Comparison of ENCODE assay signal across 9 cellular contexts in genomic region chr14:35287481-35288013, GRCh38. TPM values are rescaled to one million over a fixed set of nuclear protein-coding genes. Genes with fewer than 3 reads are reported as not detected.
DNase-seq lines count a peak whose midpoint lies in the region; ATAC-seq and TF ChIP-seq lines count a peak whose summit lies in the region.
"Had no signal": no experiment of that assay in that cellular context is flagged by ENCODE, and none has a peak within 500 bp of the region (broad histone marks: within the 10 kb centered on the region; RNA-seq: fewer than 3 reads in every experiment).

No MANE protein-coding gene starts in this region.

- H3K27me3 Mint-ChIP-seq in activated T-cell treated with anti-CD3 and anti-CD28 coated beads, Interleukin-2, amount 50 U/mL, for 72 hours (ENCODE audit: low read depth) = no peaks in the 10 kb centered on the region

- no peak for TF ChIP-seq CTCF in RWPE1 (conservative IDR thresholded peaks at IDR 0.05; ENCODE audit: low read depth)

- H3K9me3 Mint-ChIP-seq in activated T-cell treated with anti-CD3 and anti-CD28 coated beads, Interleukin-2, amount 50 U/mL, for 72 hours = peaks cover 0 to 1% of the 10 kb centered on the region in 2 donors

- peak; percentile 55 to 59 for ATAC-seq in activated T-cell treated with anti-CD3 and anti-CD28 coated beads, Interleukin-2, amount 50 U/mL, for 72 hours (replicated peaks in 1 of 2)

- CTCF ChIA-PET in RWPE1 (lab: Yijun Ruan, JAX) (interaction anchor here (1.0 kb wide), 1 partner anchor 24 kb away, joined by 4 read pairs; no protein-coding TSS in a partner anchor), HEK293T (lab: Yijun Ruan, JAX) (no interaction called here)

- H3K36me3 Mint-ChIP-seq in activated T-cell treated with anti-CD3 and anti-CD28 coated beads, Interleukin-2, amount 50 U/mL, for 72 hours (ENCODE audit: insufficient read depth in 2 of 2) = peaks cover 3 to 5% of the 10 kb centered on the region in 2 donors

- H3K4me3 Mint-ChIP-seq in activated T-cell treated with anti-CD3 and anti-CD28 coated beads, Interleukin-2, amount 50 U/mL, for 72 hours = peak overlapping the region; percentile 77 to 85

- peak; percentile 53 for DNase-seq in activated T-cell treated with anti-CD3 and anti-CD28 coated beads for 24 hours (ENCODE audit: low read depth)
- no peak for DNase-seq in activated T-cell treated with anti-CD3 and anti-CD28 coated beads, Interleukin-2, amount 50 U/mL, for 1 hour
- peak; percentile 66 to 75 for DNase-seq in activated T-cell treated with anti-CD3 and anti-CD28 coated beads, Interleukin-2, amount 50 U/mL, for 72 hours
- DNase-seq in medulla oblongata (ENCODE audit: extremely low spot score) = peak; percentile 27
- peak; percentile 6 for DNase-seq in stromal cell of bone marrow (ENCODE audit: low read depth)
- DNase-seq in RWPE1 (ENCODE audit: low spot score) = no peak
- DNase-seq in activated gamma-delta T cell treated with Interleukin-2 at 50 U/mL for 16 hours = no peak
- DNase-seq in HEK293T (ENCODE audit: extremely low spot score) = no peak
- DNase-seq: H7 had no signal

- no peak overlapping the region for H3K27ac ChIP-seq in RWPE1

- H3K27ac Mint-ChIP-seq in activated T-cell treated with anti-CD3 and anti-CD28 coated beads, Interleukin-2, amount 50 U/mL, for 72 hours = peak overlapping the region; percentile 98

- POLR2A ChIA-PET in RWPE1 (lab: Yijun Ruan, JAX; ENCODE audit: low non-redundant PET) = no interaction called here
- POLR2A ChIA-PET in HEK293T (lab: Yijun Ruan, JAX) = no interaction called here

- H3K4me1 Mint-ChIP-seq in activated T-cell treated with anti-CD3 and anti-CD28 coated beads, Interleukin-2, amount 50 U/mL, for 72 hours (ENCODE audit: low read depth) = peaks cover 66% of the 10 kb centered on the region

TF ChIP-seq in HEK293T, 16 proteins besides CTCF, POLR2A, EP300 and RAD21:
- no peak for TF ChIP-seq ARNT (IDR thresholded peaks at IDR 0.05)
- TF ChIP-seq SP1 (IDR thresholded peaks at IDR 0.05) = no peak
- TF ChIP-seq NFRKB (IDR thresholded peaks at IDR 0.05) = no peak
- no peak for TF ChIP-seq FOXM1 (IDR thresholded peaks at IDR 0.05; ENCODE audit: borderline replicate concordance)
- TF ChIP-seq TARDBP (IDR thresholded peaks at IDR 0.05) = no peak
- no peak for TF ChIP-seq ZNF384 (IDR thresholded peaks at IDR 0.05)
- TF ChIP-seq SUZ12 (IDR thresholded peaks at IDR 0.05) = no peak
- no peak for TF ChIP-seq CTBP1 (IDR thresholded peaks at IDR 0.05; ENCODE audit: borderline replicate concordance)
- no peak for TF ChIP-seq L3MBTL2 (conservative IDR thresholded peaks at IDR 0.05)
- TF ChIP-seq PKNOX1 (IDR thresholded peaks at IDR 0.05) = no peak
- no peak for TF ChIP-seq HDGF (IDR thresholded peaks at IDR 0.05; ENCODE audit: borderline replicate concordance)
- no peak for TF ChIP-seq ELF4 (IDR thresholded peaks at IDR 0.05)
- TF ChIP-seq LEF1 (IDR thresholded peaks at IDR 0.05; ENCODE audit: borderline replicate concordance) = no peak
- TF ChIP-seq BHLHE40 (IDR thresholded peaks at IDR 0.05; ENCODE audit: borderline replicate concordance) = no peak
- no peak for TF ChIP-seq FOXK2 (IDR thresholded peaks at IDR 0.05)

RNA-seq across cellular contexts. Expression of gene PSMA6, which starts 4.6 kb away (rescaled TPM):
- 100 to 1,000 TPM; 325 to 349 TPM for total RNA-seq in activated T-cell treated with anti-CD3 and anti-CD28 coated beads, Interleukin-2, amount 50 U/mL, for 72 hours

Comparison
In these comparisons a context has a peak if more than half of its experiments do, and no peak if none do; other contexts are left out.
1. DNase-seq: peak in activated T-cell treated with anti-CD3 and anti-CD28 coated beads for 24 hours (single experiment), activated T-cell treated with anti-CD3 and anti-CD28 coated beads, Interleukin-2, amount 50 U/mL, for 72 hours (2 of 2), medulla oblongata (single experiment) and stromal cell of bone marrow (single experiment); none in activated T-cell treated with anti-CD3 and anti-CD28 coated beads, Interleukin-2, amount 50 U/mL, for 1 hour (single experiment), RWPE1 (single experiment), activated gamma-delta T cell treated with Interleukin-2 at 50 U/mL for 16 hours (single experiment) and HEK293T (single experiment).